ENCODE assay signal across 8 cellular contexts in the genomic region with DNA sequence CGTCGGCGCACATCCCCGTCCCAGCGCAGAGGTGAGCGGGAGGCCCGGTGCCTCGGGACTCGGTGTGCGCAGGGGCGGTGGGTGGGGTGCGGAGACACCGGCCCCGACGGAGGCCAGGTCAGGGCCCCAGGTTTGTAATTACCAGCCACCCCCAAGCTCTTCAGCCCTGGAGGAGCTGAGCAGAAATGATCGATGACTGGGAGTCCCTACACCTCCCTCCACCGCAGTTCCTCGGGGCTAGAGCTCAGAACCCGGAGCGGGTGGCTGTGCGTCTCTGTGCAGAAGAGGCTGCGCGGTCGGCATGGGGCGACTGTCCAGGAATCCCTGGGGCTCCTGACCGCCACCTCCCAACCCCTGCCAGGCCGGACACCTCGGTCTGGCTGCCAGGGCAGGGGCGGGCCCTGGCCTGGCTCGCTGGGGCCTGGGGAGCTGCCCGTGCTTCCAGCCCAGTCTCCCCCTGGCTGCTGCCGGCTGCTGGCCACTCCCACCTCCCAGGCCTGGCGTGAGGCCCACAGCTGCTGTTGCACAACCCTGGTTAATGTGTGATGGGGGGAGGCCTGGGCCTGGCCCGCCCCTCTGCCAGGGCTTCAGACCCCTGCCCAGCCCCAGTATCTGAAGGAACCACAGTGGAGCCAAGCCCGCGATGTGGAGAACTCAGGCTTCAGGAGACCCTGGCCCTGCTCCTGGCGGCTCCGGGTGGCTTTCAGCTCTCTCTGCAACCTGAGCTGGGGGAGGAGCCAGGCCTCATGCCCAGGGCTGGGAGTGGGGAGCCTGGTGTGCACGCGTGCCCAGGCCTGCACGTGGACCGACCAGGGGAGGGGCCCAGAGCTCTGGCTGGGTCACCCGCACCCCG. TPM values are rescaled to one million over a fixed set of nuclear protein-coding genes. Genes with fewer than 3 reads are reported as not detected.
A peak's percentile ranks its signal among the peaks of the same experiment; 100 is the strongest.
DNase-seq lines count a peak whose midpoint lies in the region; ATAC-seq and TF ChIP-seq lines count a peak whose summit lies in the region.

No MANE protein-coding gene starts in this region.

- H3K4me1 ChIP-seq in CD4-positive, alpha-beta memory T cell (ENCODE audit: insufficient read depth, low read length), result peaks cover 29% of the 10 kb centered on the region
- H3K4me1 ChIP-seq in mucosa of stomach (ENCODE audit: control insufficient read depth, insufficient read depth, low read length), result peaks cover 44% of the 10 kb centered on the region

- no peaks in the 10 kb centered on the region for H3K9me3 ChIP-seq in CD4-positive, alpha-beta memory T cell (ENCODE audit: control insufficient read depth in 1 of 2, low read length in 2 of 2)
- H3K9me3 ChIP-seq in mucosa of stomach (ENCODE audit: control insufficient read depth, low read length), result no peaks in the 10 kb centered on the region

- H3K4me1 Mint-ChIP-seq in CD4-positive, alpha-beta memory T cell, result peaks cover 6 to 10% (median 7%) of the 10 kb centered on the region in 4 donors
- peaks cover 14% of the 10 kb centered on the region for H3K4me1 Mint-ChIP-seq in activated T-cell treated with anti-CD3 and anti-CD28 coated beads, Interleukin-2, amount 50 U/mL, for 4 hours (ENCODE audit: low read depth)
- peaks cover 1% of the 10 kb centered on the region for H3K4me1 Mint-ChIP-seq in type B pancreatic cell (ENCODE audit: unreplicated experiment)

- peak overlapping the region; percentile 42 to 60 for H3K4me3 ChIP-seq in CD4-positive, alpha-beta memory T cell (ENCODE audit: low read length in 2 of 2)
- H3K4me3 ChIP-seq in H7 (ENCODE audit: insufficient read depth, low read depth, low read length) (peak overlapping the region; percentile 75), mucosa of stomach (ENCODE audit: low read length) (peak overlapping the region; percentile 50)

- H3K9me3 Mint-ChIP-seq in CD4-positive, alpha-beta memory T cell, result peaks cover 0 to 3% (median 0%) of the 10 kb centered on the region in 8 donors
- no peaks in the 10 kb centered on the region for H3K9me3 Mint-ChIP-seq in activated T-cell treated with anti-CD3 and anti-CD28 coated beads, Interleukin-2, amount 50 U/mL, for 4 hours
- no peaks in the 10 kb centered on the region for H3K9me3 Mint-ChIP-seq in type B pancreatic cell

- H3K9ac ChIP-seq in mucosa of stomach (ENCODE audit: low read length), result peak overlapping the region; percentile 59

- DNase-seq in CD4-positive, alpha-beta memory T cell, result peak; percentile 48 to 58 (median 53)
- peak; percentile 96 for DNase-seq in H7
- peak; percentile 76 to 91 for DNase-seq in NCI-H526 (lab: John Stamatoyannopoulos, UW)
- no peak for DNase-seq in activated T-cell treated with anti-CD3 and anti-CD28 coated beads, Interleukin-2, amount 50 U/mL, for 4 hours
- peak; percentile 94 for DNase-seq in fibroblast of gingiva (ENCODE audit: low read depth)
- DNase-seq in type B pancreatic cell (ENCODE audit: extremely low spot score, unreplicated experiment), result peak; percentile 84

- intact Hi-C loops in CD4-positive, alpha-beta memory T cell (cut with micrococcal nuclease), result loop anchor here (1.0 kb wide), 1 partner anchor 11 kb away; no protein-coding TSS in a partner anchor

- H3K27me3 ChIP-seq in CD4-positive, alpha-beta memory T cell (ENCODE audit: insufficient read depth, low read length), result no peaks in the 10 kb centered on the region
- H3K27me3 ChIP-seq in H7 (ENCODE audit: control insufficient read depth, insufficient read depth, low read length) (0 out of 2 replicates have a peak, but pooled peaks cover 2% of the 10 kb centered on the region), mucosa of stomach (ENCODE audit: control insufficient read depth, insufficient read depth, low read length) (no peaks in the 10 kb centered on the region)

- TF ChIP-seq CTCF in type B pancreatic cell (conservative IDR thresholded peaks at IDR 0.05), result peak; percentile 27

- peak; percentile 4 to 7 for ATAC-seq in activated T-cell treated with anti-CD3 and anti-CD28 coated beads, Interleukin-2, amount 50 U/mL, for 4 hours
- ATAC-seq in HG02973 (IDR thresholded peaks at IDR 0.05; ENCODE audit: unreplicated experiment), result no peak

- H3K4me3 Mint-ChIP-seq in CD4-positive, alpha-beta memory T cell, result peak overlapping the region; percentile 44 to 80 (median 60)
- H3K4me3 Mint-ChIP-seq in activated T-cell treated with anti-CD3 and anti-CD28 coated beads, Interleukin-2, amount 50 U/mL, for 4 hours, result peak overlapping the region; percentile 55
- peak overlapping the region; percentile 83 for H3K4me3 Mint-ChIP-seq in type B pancreatic cell

- peaks cover 5% of the 10 kb centered on the region for H3K36me3 ChIP-seq in CD4-positive, alpha-beta memory T cell (ENCODE audit: insufficient read depth, low read length)
- no peaks in the 10 kb centered on the region; the same call in 1 of the 2 replicates for H3K36me3 ChIP-seq in H7 (replicated peaks; ENCODE audit: control insufficient read depth, insufficient read depth, low read length)
- H3K36me3 ChIP-seq in mucosa of stomach (ENCODE audit: control insufficient read depth, insufficient read depth, low read length), result no peaks in the 10 kb centered on the region

- CTCF ChIA-PET in CD4-positive, alpha-beta memory T cell (lab: Charles Lee; ENCODE audit: partially characterized antibody), result interaction anchor here (0.9 to 1.6 kb wide), 4 partner anchors 10 to 99 kb away, joined by 3 to 5 read pairs (median 5); a partner anchor contains a TSS

- POLR2A ChIA-PET in CD4-positive, alpha-beta memory T cell (lab: Charles Lee; ENCODE audit: partially characterized antibody), result interaction anchor here (0.7 to 3.8 kb wide), 24 partner anchors 8 to 220 kb away, joined by 3 to 53 read pairs (median 4); a partner anchor contains a TSS

- peak overlapping the region; percentile 54 for H3K27ac ChIP-seq in CD4-positive, alpha-beta memory T cell (ENCODE audit: low read depth, low read length)

- H3K27me3 Mint-ChIP-seq in CD4-positive, alpha-beta memory T cell, result no peaks in the 10 kb centered on the region
- no peaks in the 10 kb centered on the region for H3K27me3 Mint-ChIP-seq in activated T-cell treated with anti-CD3 and anti-CD28 coated beads, Interleukin-2, amount 50 U/mL, for 4 hours (ENCODE audit: low read depth)
- peaks cover 3% of the 10 kb centered on the region for H3K27me3 Mint-ChIP-seq in type B pancreatic cell

- peaks cover 8 to 21% of the 10 kb centered on the region in 2 donors for H3K36me3 Mint-ChIP-seq in CD4-positive, alpha-beta memory T cell
- H3K36me3 Mint-ChIP-seq in activated T-cell treated with anti-CD3 and anti-CD28 coated beads, Interleukin-2, amount 50 U/mL, for 4 hours (ENCODE audit: insufficient read depth), result no peaks in the 10 kb centered on the region
- no peaks in the 10 kb centered on the region for H3K36me3 Mint-ChIP-seq in type B pancreatic cell

- H3K27ac Mint-ChIP-seq in CD4-positive, alpha-beta memory T cell, result peak overlapping the region in 3 of 7 donors; percentile 42 to 65 (median 47)
- no peak overlapping the region for H3K27ac Mint-ChIP-seq in type B pancreatic cell

RNA-seq across cellular contexts. Expression of a gene that starts 1.2 kb away (rescaled TPM):
- total RNA-seq in CD4-positive, alpha-beta memory T cell, result 100 to 1,000 TPM; 121 to 124 TPM
- 1 to 10 TPM; 2.2 to 7.6 TPM for polyA plus RNA-seq in CD4-positive, alpha-beta memory T cell
- 38.3 and 62.2 TPM in 2 replicates for total RNA-seq in H7 (2014; rRNA removed; shearing (Covaris generic))
- total RNA-seq in activated T-cell treated with anti-CD3 and anti-CD28 coated beads, Interleukin-2, amount 50 U/mL, for 4 hours, result 10 to 100 TPM; 17.2 to 18.1 (median 17.3) TPM
- 52.6 and 75.6 TPM in 2 replicates for total RNA-seq in type B pancreatic cell (ENCODE audit: low replicate concordance)

RNA-seq across cellular contexts. Expression of a gene that starts 4.3 kb away (rescaled TPM):
- 100 to 1,000 TPM; 162 to 169 TPM for total RNA-seq in CD4-positive, alpha-beta memory T cell
- 100 to 1,000 TPM; 297 to 324 TPM for polyA plus RNA-seq in CD4-positive, alpha-beta memory T cell
- total RNA-seq in H7 (2014; rRNA removed; shearing (Covaris generic)), result 7.7 and 10.5 TPM in 2 replicates
- total RNA-seq in activated T-cell treated with anti-CD3 and anti-CD28 coated beads, Interleukin-2, amount 50 U/mL, for 4 hours, result 10 to 100 TPM in 1 of 3 donors, 1 to 10 TPM in 2; 7.1 to 10.4 (median 9.3) TPM
- total RNA-seq in type B pancreatic cell (ENCODE audit: low replicate concordance), result 6.3 and 11.3 TPM in 2 replicates

RNA-seq across cellular contexts. Expression of a gene that starts 32.9 kb away (rescaled TPM):
- 10 to 100 TPM; 51.8 to 55.3 TPM for total RNA-seq in CD4-positive, alpha-beta memory T cell
- 10 to 100 TPM; 34.6 to 69.5 TPM for polyA plus RNA-seq in CD4-positive, alpha-beta memory T cell
- total RNA-seq in H7 (2014; rRNA removed; shearing (Covaris generic)), result 32.6 and 52.0 TPM in 2 replicates
- total RNA-seq in activated T-cell treated with anti-CD3 and anti-CD28 coated beads, Interleukin-2, amount 50 U/mL, for 4 hours, result 10 to 100 TPM; 38.1 to 43.9 (median 42.0) TPM
- total RNA-seq in type B pancreatic cell (ENCODE audit: low replicate concordance), result 28.7 and 32.8 TPM in 2 replicates

RNA-seq across cellular contexts. Expression of a gene that starts 33.0 kb away (rescaled TPM):
- total RNA-seq in CD4-positive, alpha-beta memory T cell, result 10 to 100 TPM; 85.6 to 92.0 TPM
- polyA plus RNA-seq in CD4-positive, alpha-beta memory T cell, result 10 to 100 TPM; 65.5 to 66.3 TPM
- 24.2 and 26.2 TPM in 2 replicates for total RNA-seq in H7 (2014; rRNA removed; shearing (Covaris generic))
- 10 to 100 TPM; 62.1 to 67.1 (median 63.5) TPM for total RNA-seq in activated T-cell treated with anti-CD3 and anti-CD28 coated beads, Interleukin-2, amount 50 U/mL, for 4 hours
- 37.2 and 45.0 TPM in 2 replicates for total RNA-seq in type B pancreatic cell (ENCODE audit: low replicate concordance)

RNA-seq across cellular contexts. Expression of a gene that starts 44.3 kb away (rescaled TPM):
- not detected for total RNA-seq in CD4-positive, alpha-beta memory T cell
- polyA plus RNA-seq in CD4-positive, alpha-beta memory T cell, result not detected
- not detected in 2 replicates for total RNA-seq in H7 (2014; rRNA removed; shearing (Covaris generic))
- under 1 TPM in 1 of 3 donors, not detected in 2; 0.47 TPM for total RNA-seq in activated T-cell treated with anti-CD3 and anti-CD28 coated beads, Interleukin-2, amount 50 U/mL, for 4 hours
- total RNA-seq in type B pancreatic cell (ENCODE audit: low replicate concordance), result not detected in 2 replicates

Comparison
In these comparisons a context has a peak if more than half of its experiments do, and no peak if none do; other contexts are left out.
1. RNA of a gene that starts 4.3 kb away (total RNA-seq): 162 to 169 TPM in CD4-positive, alpha-beta memory T cell; 6.3 to 11.3 TPM in type B pancreatic cell, 7.1 to 10.4 TPM in activated T-cell treated with anti-CD3 and anti-CD28 coated beads, Interleukin-2, amount 50 U/mL, for 4 hours and 7.7 to 10.5 TPM in H7; every median in the first group is over 10 times any median in the second.
2. Peak in every context shown above with its lines, with median percentiles within 50 percentile points of each other: H3K4me3 ChIP-seq and H3K4me3 Mint-ChIP-seq.